In genomic region chr1:234925440-234926251, GRCh38 we compare ENCODE assay signal across 8 cellular contexts.
DNase-seq lines count a peak whose midpoint lies in the region; ATAC-seq, FAIRE-seq and TF ChIP-seq lines count a peak whose summit lies in the region.

No MANE protein-coding gene starts in this region.

- intact Hi-C loops in Right ventricle myocardium inferior (cut with DNase I) (loop anchor here (5.0 kb wide), 1 partner anchor 37 kb away; no protein-coding TSS in a partner anchor), cardiac septum (cut with DNase I) (no loop called here)

- H3K4me1 Mint-ChIP-seq in nephron progenitor cell = peaks cover 61% of the 10 kb centered on the region

- H3K27ac Mint-ChIP-seq in nephron progenitor cell = peak overlapping the region; percentile 83

- peak overlapping the region; percentile 9 for H3K4me3 Mint-ChIP-seq in nephron progenitor cell

- peaks cover 3% of the 10 kb centered on the region for H3K27me3 Mint-ChIP-seq in nephron progenitor cell (ENCODE audit: low read depth, poor library complexity)

- peaks cover 14% of the 10 kb centered on the region for H3K9me3 Mint-ChIP-seq in nephron progenitor cell

- no peak overlapping the region for H3K4me3 ChIP-seq in fibroblast of mammary gland (ENCODE audit: control insufficient read depth, low read depth, low read length)

- FAIRE-seq in TTC549 (lab: Jason Lieb, UNC) = peak; percentile 93

- peak; percentile 44 for ATAC-seq in Right ventricle myocardium inferior

- no peaks in the 10 kb centered on the region for H3K36me3 Mint-ChIP-seq in nephron progenitor cell (ENCODE audit: low read depth)

- TF ChIP-seq CTCF in fibroblast of mammary gland (conservative IDR thresholded peaks at IDR 0.05; ENCODE audit: control insufficient read depth, insufficient read depth, low read depth, low read length) (no peak), nephron progenitor cell (IDR thresholded peaks at IDR 0.05) (no peak)

- no peak for DNase-seq in Right ventricle myocardium inferior (ENCODE audit: missing footprints)
- DNase-seq in cardiac septum (ENCODE audit: low spot score) = no peak
- peak; percentile 99 for DNase-seq in fibroblast of mammary gland (ENCODE audit: low read depth)
- no peak for DNase-seq in nephron progenitor cell
- no peak for DNase-seq in NCI-H82 treated with DMSO at 0.1 percent for 48 hours (lab: John Stamatoyannopoulos, UW; ENCODE audit: unreplicated experiment)
- no peak for DNase-seq in HuH-7 (ENCODE audit: low spot score)
- no peak for DNase-seq in activated CD4-positive, alpha-beta T cell treated with anti-CD3 and anti-CD28 coated beads, Interleukin-2, amount 50 U/mL, for 1 hour
